8 cellular contexts compared by ENCODE assay signal in genomic region chr11:12195773-12196172, GRCh38.
DNase-seq lines count a peak whose midpoint lies in the region; ATAC-seq, FAIRE-seq and TF ChIP-seq lines count a peak whose summit lies in the region.

No MANE protein-coding gene starts in this region.

- TF ChIP-seq CTCF in lower leg skin (IDR thresholded peaks at IDR 0.05): no peak
- no peak for TF ChIP-seq CTCF in BE2C (IDR thresholded peaks at IDR 0.05; ENCODE audit: low read depth, low read length)

- no peaks in the 10 kb centered on the region for H3K9me3 ChIP-seq in mesenchymal stem cell (ENCODE audit: control insufficient read depth, low read length)
- no peaks in the 10 kb centered on the region for H3K9me3 ChIP-seq in BE2C

- H3K36me3 ChIP-seq in mesenchymal stem cell (ENCODE audit: control insufficient read depth in 1 of 2, insufficient read depth in 2 of 2, low read depth in 1 of 2, low read length in 2 of 2): peaks cover 0 to 21% of the 10 kb centered on the region in 2 experiments
- no peaks in the 10 kb centered on the region for H3K36me3 ChIP-seq in H7 (replicated peaks; ENCODE audit: control insufficient read depth, insufficient read depth, low read length)
- no peaks in the 10 kb centered on the region for H3K36me3 ChIP-seq in BE2C

- no peak for TF ChIP-seq POLR2A in lower leg skin (IDR thresholded peaks at IDR 0.05)

- H2BK15ac ChIP-seq in mesenchymal stem cell (ENCODE audit: low read depth, poor library complexity, severe bottlenecking): no peak overlapping the region

- H3K27ac ChIP-seq in mesenchymal stem cell (ENCODE audit: low read length, poor library complexity, severe bottlenecking): no peak overlapping the region

- no peak overlapping the region for H2BK5ac ChIP-seq in mesenchymal stem cell (ENCODE audit: low read depth, low read length, poor library complexity, severe bottlenecking)

- 83% methylated on average over 5 of the region's 5 CpGs for WGBS in mesenchymal stem cell
- WGBS in lower leg skin, 2 donors: 81 to 86% methylated on average over 5 of the region's 5 CpGs

- intact Hi-C loops in lower leg skin (cut with DNase I; ENCODE audit: low total_unique reads): no loop called here

- no peak overlapping the region for H4K8ac ChIP-seq in mesenchymal stem cell (ENCODE audit: low read length)

- no peak overlapping the region for H3K9ac ChIP-seq in mesenchymal stem cell (ENCODE audit: low read length)

- no peak overlapping the region for H3K18ac ChIP-seq in mesenchymal stem cell (ENCODE audit: low read depth in 1 of 2, low read length in 2 of 2)

- no peak overlapping the region for H3K4ac ChIP-seq in mesenchymal stem cell (ENCODE audit: low read depth in 1 of 2, low read length in 2 of 2)

- no peak overlapping the region for H2BK12ac ChIP-seq in mesenchymal stem cell (ENCODE audit: low read length in 2 of 2)

- peak overlapping the region; percentile 12 for H2AK5ac ChIP-seq in mesenchymal stem cell (ENCODE audit: low read length, severe bottlenecking)

- H2AFZ ChIP-seq in mesenchymal stem cell (ENCODE audit: low read depth, low read length): no peak overlapping the region

- FAIRE-seq in GM18507 (lab: Jason Lieb, UNC): peak; percentile 62

- peak overlapping the region; percentile 6 for H4K91ac ChIP-seq in mesenchymal stem cell (ENCODE audit: low read length)

- peak overlapping the region in 1 of 2 experiments; percentile 11 for H3K14ac ChIP-seq in mesenchymal stem cell (ENCODE audit: low read length in 2 of 2)

- no peak for DNase-seq in GM18507 (ENCODE audit: extremely low spot score, insufficient read length, low read depth)
- peak; percentile 40 to 48 for DNase-seq in activated CD4-positive, alpha-beta T cell treated with anti-CD3 and anti-CD28 coated beads for 4 hours
- no peak for DNase-seq in mesenchymal stem cell
- DNase-seq in H7: no peak
- no peak for DNase-seq in amniotic stem cell (lab: John Stamatoyannopoulos, UW)
- DNase-seq in lower leg skin (ENCODE audit: low spot score in 2 of 2): no peak
- DNase-seq in BE2C: no peak

- H3K4me2 ChIP-seq in mesenchymal stem cell (ENCODE audit: low read length, poor library complexity, severe bottlenecking): no peak overlapping the region

- H3K79me1 ChIP-seq in mesenchymal stem cell (replicated peaks; ENCODE audit: low read length, poor library complexity, severe bottlenecking): peaks cover 33% of the 10 kb centered on the region

- H2BK120ac ChIP-seq in mesenchymal stem cell (ENCODE audit: low read depth, low read length): no peak overlapping the region

- no peak overlapping the region for H3K4me3 ChIP-seq in mesenchymal stem cell (ENCODE audit: insufficient read depth in 1 of 2, low read depth in 1 of 2, low read length in 2 of 2)
- no peak overlapping the region for H3K4me3 ChIP-seq in H7 (ENCODE audit: insufficient read depth, low read depth, low read length)
- no peak overlapping the region for H3K4me3 ChIP-seq in lower leg skin (ENCODE audit: low read depth, poor library complexity, severe bottlenecking)
- H3K4me3 ChIP-seq in BE2C (ENCODE audit: low read depth, low read length): no peak overlapping the region

- peak; percentile 59 for ATAC-seq in HG02870 (IDR thresholded peaks at IDR 0.05; ENCODE audit: unreplicated experiment)

- H3K27me3 ChIP-seq in mesenchymal stem cell (ENCODE audit: control insufficient read depth in 1 of 2, insufficient read depth in 1 of 2, low read length in 2 of 2): no peaks in the 10 kb centered on the region
- H3K27me3 ChIP-seq in H7 (ENCODE audit: control insufficient read depth, insufficient read depth, low read length): no peaks in the 10 kb centered on the region
- H3K27me3 ChIP-seq in BE2C: no peaks in the 10 kb centered on the region

- H3K4me1 ChIP-seq in mesenchymal stem cell (ENCODE audit: control insufficient read depth, insufficient read depth, low read depth, low read length) (peaks cover 19% of the 10 kb centered on the region), BE2C (peaks cover 6% of the 10 kb centered on the region)

- H3K23ac ChIP-seq in mesenchymal stem cell (ENCODE audit: low read length in 2 of 2): no peak overlapping the region

Comparison
In these comparisons a context has a peak if more than half of its experiments do, and no peak if none do; other contexts are left out.
1. DNase-seq: peak in activated CD4-positive, alpha-beta T cell treated with anti-CD3 and anti-CD28 coated beads for 4 hours (2 of 2); none in GM18507 (single experiment), mesenchymal stem cell (single experiment), H7 (single experiment), amniotic stem cell (single experiment), lower leg skin (0 of 2) and BE2C (single experiment).